8 cellular contexts compared by ENCODE assay signal in the genomic region with DNA sequence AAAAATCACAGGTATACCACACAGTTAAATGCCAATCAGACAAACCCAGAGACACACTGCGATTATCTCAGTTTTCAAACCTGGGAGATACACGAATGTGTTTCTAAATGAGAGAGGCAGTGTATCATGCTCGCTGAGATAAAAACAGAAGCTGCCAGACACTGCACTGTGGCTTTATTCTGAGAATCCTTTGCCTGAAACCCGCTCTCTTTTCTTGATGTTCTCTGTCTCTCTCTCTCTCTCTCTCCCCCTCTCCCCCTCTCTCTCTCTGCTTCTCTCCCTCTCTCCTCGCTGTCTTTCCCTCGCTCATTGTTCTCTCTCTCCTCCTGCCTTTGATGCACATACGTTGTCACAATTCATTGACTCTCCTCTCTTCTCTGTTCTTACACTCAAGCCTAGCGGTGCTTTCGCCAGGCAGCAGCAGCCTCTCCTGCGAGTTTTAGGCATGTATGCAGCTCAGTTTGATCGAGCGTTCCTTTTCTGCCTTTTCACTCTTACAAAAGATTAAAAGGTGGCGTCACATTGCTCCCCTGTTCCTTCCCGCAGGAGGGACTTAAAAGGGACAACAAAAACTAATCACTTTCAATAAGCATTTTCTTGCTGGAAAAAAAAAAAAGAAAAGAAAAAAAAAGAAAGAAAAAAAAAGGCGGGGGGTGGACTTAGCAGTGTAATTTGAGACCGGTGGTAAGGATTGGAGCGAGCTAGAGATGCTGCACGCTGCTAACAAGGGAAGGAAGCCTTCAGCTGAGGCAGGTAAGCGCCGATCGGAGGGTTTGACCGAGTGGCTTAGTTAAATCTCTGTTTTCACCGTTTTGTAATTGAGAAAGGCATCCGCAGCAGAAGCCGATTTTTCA.
A peak's percentile ranks its signal among the peaks of the same experiment; 100 is the strongest.
DNase-seq lines count a peak whose midpoint lies in the region; ATAC-seq and TF ChIP-seq lines count a peak whose summit lies in the region.

No MANE protein-coding gene starts in this region.

- DNase-seq in AG04450 (ENCODE audit: low read depth, low spot score) (peak; percentile 1), HuH-7 (ENCODE audit: low spot score) (peak; percentile 17), mammary epithelial cell (peak; percentile 63), medulla oblongata (ENCODE audit: extremely low spot score) (peak; percentile 28)

- H3K27ac ChIP-seq in AG04450 (ENCODE audit: low read depth, low read length) (no peak overlapping the region), mammary epithelial cell (ENCODE audit: insufficient read depth, low read depth, low read length) (peak overlapping the region; percentile 14)

- H2AFZ ChIP-seq in mammary epithelial cell (ENCODE audit: low read depth, low read length), result peak overlapping the region; percentile 98

- H3K36me3 ChIP-seq in mammary epithelial cell (ENCODE audit: insufficient read depth, low read length), result no peaks in the 10 kb centered on the region

- H3K27me3 Mint-ChIP-seq in stimulated activated memory B cell treated with anti-CD40 and anti-IgM and Interleukin-4, amounts not matched to agents 10 μg/mL and 1 μg/mL and 100 μg/mL, for 72 hours, result peaks cover 17% of the 10 kb centered on the region

- no peaks in the 10 kb centered on the region for H4K20me1 ChIP-seq in mammary epithelial cell (ENCODE audit: insufficient read depth, low read length)

- peak overlapping the region; percentile 91 for H3K4me2 ChIP-seq in mammary epithelial cell (ENCODE audit: insufficient read depth, low read depth, low read length)

- peaks cover 13% of the 10 kb centered on the region for H3K27me3 ChIP-seq in AG04450 (ENCODE audit: control insufficient read depth, insufficient read depth, low read length)
- no peaks in the 10 kb centered on the region for H3K27me3 ChIP-seq in mammary epithelial cell (ENCODE audit: insufficient read depth, low read length)

- H3K4me1 Mint-ChIP-seq in stimulated activated memory B cell treated with anti-CD40 and anti-IgM and Interleukin-4, amounts not matched to agents 10 μg/mL and 1 μg/mL and 100 μg/mL, for 72 hours, result peaks cover 7% of the 10 kb centered on the region

- CTCF ChIA-PET in AG04450 (lab: Charles Lee), result interaction anchor here (1.2 kb wide), 1 partner anchor 447 kb away, joined by 3 read pairs; no protein-coding TSS in a partner anchor
- CTCF ChIA-PET in mammary epithelial cell (lab: Charles Lee; ENCODE audit: low non-redundant PET), result interaction anchor here (0.5 to 0.6 kb wide), 2 partner anchors 9 to 1739 kb away, joined by 3 to 7 read pairs; no protein-coding TSS in a partner anchor

- H3K4me3 ChIP-seq in AG04450 (ENCODE audit: low read depth, low read length), result peak overlapping the region; percentile 57
- H3K4me3 ChIP-seq in mammary epithelial cell (replicated peaks in 1 of 3; ENCODE audit: insufficient read depth in 1 of 3, low read depth in 2 of 3, low read length in 3 of 3), result peak overlapping the region; percentile 38 to 65 (median 56)

- peaks cover 7% of the 10 kb centered on the region for H3K9me3 Mint-ChIP-seq in stimulated activated memory B cell treated with anti-CD40 and anti-IgM and Interleukin-4, amounts not matched to agents 10 μg/mL and 1 μg/mL and 100 μg/mL, for 72 hours

- H3K36me3 Mint-ChIP-seq in stimulated activated memory B cell treated with anti-CD40 and anti-IgM and Interleukin-4, amounts not matched to agents 10 μg/mL and 1 μg/mL and 100 μg/mL, for 72 hours, result no peaks in the 10 kb centered on the region

- dilution Hi-C loops in mammary epithelial cell (cut with HindIII; ENCODE audit: low sequenced_read_pairs), result no loop called here

- TF ChIP-seq CTCF in AG04450 (IDR thresholded peaks at IDR 0.05; ENCODE audit: low read depth, low read length) (0 out of 2 replicates have a peak, but pooled peaks have one; percentile 19), mammary epithelial cell (conservative IDR thresholded peaks at IDR 0.05 in 1 of 2, IDR thresholded peaks at IDR 0.05 in 1 of 2; ENCODE audit: extremely low read depth in 1 of 2, insufficient read depth in 1 of 2, low read depth in 1 of 2, low read length in 2 of 2) (no peak)

- H3K9ac ChIP-seq in mammary epithelial cell (ENCODE audit: insufficient read depth, low read length), result peak overlapping the region; percentile 50

- POLR2A ChIA-PET in AG04450 (lab: Yijun Ruan, JAX), result no interaction called here

- in situ Hi-C loops in mammary epithelial cell (cut with MboI; ENCODE audit: low sequenced_read_pairs in 2 of 2), result loop anchor here in 1 of 2 donors (25.0 kb wide), 1 partner anchor 311 kb away; no protein-coding TSS in a partner anchor

- intact Hi-C loops in mammary epithelial cell (cut with micrococcal nuclease), result no loop called here

- WGBS in mammary epithelial cell (ENCODE audit: low coverage, missing lambda C conversion rate), result 9% methylated on average over 19 of the region's 25 CpGs

- BruUV-seq in mammary epithelial cell (replicated peaks; lab: Mats Ljungman, UMichigan), result no TSS peak

- no peak for ATAC-seq in HG02763 (IDR thresholded peaks at IDR 0.05; ENCODE audit: unreplicated experiment)
- ATAC-seq in HG03469 (IDR thresholded peaks at IDR 0.05; ENCODE audit: unreplicated experiment), result no peak
- no peak for ATAC-seq in GM21367 (IDR thresholded peaks at IDR 0.05; ENCODE audit: unreplicated experiment)
- no peak for ATAC-seq in stimulated activated memory B cell treated with anti-CD40 and anti-IgM and Interleukin-4, amounts not matched to agents 10 μg/mL and 1 μg/mL and 100 μg/mL, for 72 hours

- H3K9me3 ChIP-seq in AG04450 (ENCODE audit: control insufficient read depth, insufficient read depth, low read length) (no peaks in the 10 kb centered on the region), mammary epithelial cell (replicated peaks; ENCODE audit: insufficient read depth, low read length) (no peaks in the 10 kb centered on the region)

- H3K4me3 Mint-ChIP-seq in stimulated activated memory B cell treated with anti-CD40 and anti-IgM and Interleukin-4, amounts not matched to agents 10 μg/mL and 1 μg/mL and 100 μg/mL, for 72 hours, result no peak overlapping the region

- peaks cover 10% of the 10 kb centered on the region for H3K4me1 ChIP-seq in mammary epithelial cell (ENCODE audit: insufficient read depth, low read length)

- H3K79me2 ChIP-seq in mammary epithelial cell (ENCODE audit: insufficient read depth, low read length), result no peaks in the 10 kb centered on the region

- H3K27ac Mint-ChIP-seq in stimulated activated memory B cell treated with anti-CD40 and anti-IgM and Interleukin-4, amounts not matched to agents 10 μg/mL and 1 μg/mL and 100 μg/mL, for 72 hours, result no peak overlapping the region

Comparison
In these comparisons a context has a peak if more than half of its experiments do, and no peak if none do; other contexts are left out.
1. DNase-seq: peak in every context shown above with its lines; median percentile 63 in mammary epithelial cell; 28 in medulla oblongata; 17 in HuH-7; 1 in AG04450.